ENCODE assay signal across 1 cellular context in genomic region chr5:150428106-150428876, GRCh38.
A peak's percentile ranks its signal among the peaks of the same experiment; 100 is the strongest.
TF ChIP-seq lines count a peak whose summit lies in the region.

No MANE protein-coding gene starts in this region.

TF ChIP-seq in HepG2, 621 proteins besides CTCF, POLR2A, EP300 and RAD21 (continues in another document):
- TF ChIP-seq MXI1 (IDR thresholded peaks at IDR 0.05; ENCODE audit: borderline replicate concordance, low read depth, low read length): peak; percentile 21; the same call in 1 of the 3 replicates
- TF ChIP-seq, protein P1, sequence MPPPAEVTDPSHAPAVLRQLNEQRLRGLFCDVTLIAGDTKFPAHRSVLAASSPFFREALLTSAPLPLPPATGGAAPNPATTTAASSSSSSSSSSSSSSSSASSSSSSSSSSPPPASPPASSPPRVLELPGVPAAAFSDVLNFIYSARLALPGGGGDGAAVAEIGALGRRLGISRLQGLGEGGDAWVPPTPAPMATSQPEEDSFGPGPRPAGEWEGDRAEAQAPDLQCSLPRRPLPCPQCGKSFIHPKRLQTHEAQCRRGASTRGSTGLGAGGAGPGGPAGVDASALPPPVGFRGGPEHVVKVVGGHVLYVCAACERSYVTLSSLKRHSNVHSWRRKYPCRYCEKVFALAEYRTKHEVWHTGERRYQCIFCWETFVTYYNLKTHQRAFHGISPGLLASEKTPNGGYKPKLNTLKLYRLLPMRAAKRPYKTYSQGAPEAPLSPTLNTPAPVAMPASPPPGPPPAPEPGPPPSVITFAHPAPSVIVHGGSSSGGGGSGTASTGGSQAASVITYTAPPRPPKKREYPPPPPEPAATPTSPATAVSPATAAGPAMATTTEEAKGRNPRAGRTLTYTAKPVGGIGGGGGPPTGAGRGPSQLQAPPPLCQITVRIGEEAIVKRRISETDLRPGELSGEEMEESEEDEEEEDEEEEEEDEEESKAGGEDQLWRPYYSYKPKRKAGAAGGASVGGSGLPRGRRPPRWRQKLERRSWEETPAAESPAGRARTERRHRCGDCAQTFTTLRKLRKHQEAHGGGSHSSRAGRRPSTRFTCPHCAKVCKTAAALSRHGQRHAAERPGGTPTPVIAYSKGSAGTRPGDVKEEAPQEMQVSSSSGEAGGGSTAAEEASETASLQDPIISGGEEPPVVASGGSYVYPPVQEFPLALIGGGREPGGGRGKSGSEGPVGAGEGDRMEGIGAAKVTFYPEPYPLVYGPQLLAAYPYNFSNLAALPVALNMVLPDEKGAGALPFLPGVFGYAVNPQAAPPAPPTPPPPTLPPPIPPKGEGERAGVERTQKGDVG (CRISPR knock-in tag; IDR thresholded peaks at IDR 0.05; ENCODE audit: borderline replicate concordance): peak; percentile 72; the same call in 1 of the 2 replicates
- peak; percentile 57; the same call in 1 of the 2 replicates for TF ChIP-seq ZMYM4 (CRISPR knock-in tag; IDR thresholded peaks at IDR 0.05)
- TF ChIP-seq JDP2 (CRISPR knock-in tag; IDR thresholded peaks at IDR 0.05; ENCODE audit: borderline replicate concordance): no peak
- TF ChIP-seq ZNF556 (CRISPR knock-in tag; IDR thresholded peaks at IDR 0.05; ENCODE audit: borderline replicate concordance): 0 out of 2 replicates have a peak, but pooled peaks have one; percentile 17
- peak; percentile 70; the same call in 1 of the 2 replicates for TF ChIP-seq USF2 (IDR thresholded peaks at IDR 0.05; ENCODE audit: low read depth, low read length)
- peak; percentile 82; the same call in 1 of the 2 replicates for TF ChIP-seq USF2 (CRISPR knock-in tag; IDR thresholded peaks at IDR 0.05; ENCODE audit: borderline replicate concordance)
- peak; percentile 39; the same call in 1 of the 2 replicates for TF ChIP-seq ZSCAN31 (CRISPR knock-in tag; IDR thresholded peaks at IDR 0.05; ENCODE audit: low read depth)
- peak; percentile 85 for TF ChIP-seq GFI1 (CRISPR knock-in tag; IDR thresholded peaks at IDR 0.05; ENCODE audit: borderline replicate concordance)
- peak; percentile 62; the same call in 1 of the 2 replicates for TF ChIP-seq SP5 (CRISPR knock-in tag; IDR thresholded peaks at IDR 0.05; ENCODE audit: borderline replicate concordance, low read depth)
- TF ChIP-seq DR1 (CRISPR knock-in tag; IDR thresholded peaks at IDR 0.05): 0 out of 2 replicates have a peak, but pooled peaks have one; percentile 50
- peak; percentile 37; the same call in 1 of the 2 replicates for TF ChIP-seq ZNF619 (CRISPR knock-in tag; IDR thresholded peaks at IDR 0.05)
- TF ChIP-seq NONO (IDR thresholded peaks at IDR 0.05): no peak
- TF ChIP-seq NONO (CRISPR knock-in tag; conservative IDR thresholded peaks at IDR 0.05): 0 out of 2 replicates have a peak, but pooled peaks have one; percentile 29
- TF ChIP-seq, protein P2, sequence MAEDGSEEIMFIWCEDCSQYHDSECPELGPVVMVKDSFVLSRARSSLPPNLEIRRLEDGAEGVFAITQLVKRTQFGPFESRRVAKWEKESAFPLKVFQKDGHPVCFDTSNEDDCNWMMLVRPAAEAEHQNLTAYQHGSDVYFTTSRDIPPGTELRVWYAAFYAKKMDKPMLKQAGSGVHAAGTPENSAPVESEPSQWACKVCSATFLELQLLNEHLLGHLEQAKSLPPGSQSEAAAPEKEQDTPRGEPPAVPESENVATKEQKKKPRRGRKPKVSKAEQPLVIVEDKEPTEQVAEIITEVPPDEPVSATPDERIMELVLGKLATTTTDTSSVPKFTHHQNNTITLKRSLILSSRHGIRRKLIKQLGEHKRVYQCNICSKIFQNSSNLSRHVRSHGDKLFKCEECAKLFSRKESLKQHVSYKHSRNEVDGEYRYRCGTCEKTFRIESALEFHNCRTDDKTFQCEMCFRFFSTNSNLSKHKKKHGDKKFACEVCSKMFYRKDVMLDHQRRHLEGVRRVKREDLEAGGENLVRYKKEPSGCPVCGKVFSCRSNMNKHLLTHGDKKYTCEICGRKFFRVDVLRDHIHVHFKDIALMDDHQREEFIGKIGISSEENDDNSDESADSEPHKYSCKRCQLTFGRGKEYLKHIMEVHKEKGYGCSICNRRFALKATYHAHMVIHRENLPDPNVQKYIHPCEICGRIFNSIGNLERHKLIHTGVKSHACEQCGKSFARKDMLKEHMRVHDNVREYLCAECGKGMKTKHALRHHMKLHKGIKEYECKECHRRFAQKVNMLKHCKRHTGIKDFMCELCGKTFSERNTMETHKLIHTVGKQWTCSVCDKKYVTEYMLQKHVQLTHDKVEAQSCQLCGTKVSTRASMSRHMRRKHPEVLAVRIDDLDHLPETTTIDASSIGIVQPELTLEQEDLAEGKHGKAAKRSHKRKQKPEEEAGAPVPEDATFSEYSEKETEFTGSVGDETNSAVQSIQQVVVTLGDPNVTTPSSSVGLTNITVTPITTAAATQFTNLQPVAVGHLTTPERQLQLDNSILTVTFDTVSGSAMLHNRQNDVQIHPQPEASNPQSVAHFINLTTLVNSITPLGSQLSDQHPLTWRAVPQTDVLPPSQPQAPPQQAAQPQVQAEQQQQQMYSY (CRISPR knock-in tag; IDR thresholded peaks at IDR 0.05): no peak
- TF ChIP-seq, protein P3, sequence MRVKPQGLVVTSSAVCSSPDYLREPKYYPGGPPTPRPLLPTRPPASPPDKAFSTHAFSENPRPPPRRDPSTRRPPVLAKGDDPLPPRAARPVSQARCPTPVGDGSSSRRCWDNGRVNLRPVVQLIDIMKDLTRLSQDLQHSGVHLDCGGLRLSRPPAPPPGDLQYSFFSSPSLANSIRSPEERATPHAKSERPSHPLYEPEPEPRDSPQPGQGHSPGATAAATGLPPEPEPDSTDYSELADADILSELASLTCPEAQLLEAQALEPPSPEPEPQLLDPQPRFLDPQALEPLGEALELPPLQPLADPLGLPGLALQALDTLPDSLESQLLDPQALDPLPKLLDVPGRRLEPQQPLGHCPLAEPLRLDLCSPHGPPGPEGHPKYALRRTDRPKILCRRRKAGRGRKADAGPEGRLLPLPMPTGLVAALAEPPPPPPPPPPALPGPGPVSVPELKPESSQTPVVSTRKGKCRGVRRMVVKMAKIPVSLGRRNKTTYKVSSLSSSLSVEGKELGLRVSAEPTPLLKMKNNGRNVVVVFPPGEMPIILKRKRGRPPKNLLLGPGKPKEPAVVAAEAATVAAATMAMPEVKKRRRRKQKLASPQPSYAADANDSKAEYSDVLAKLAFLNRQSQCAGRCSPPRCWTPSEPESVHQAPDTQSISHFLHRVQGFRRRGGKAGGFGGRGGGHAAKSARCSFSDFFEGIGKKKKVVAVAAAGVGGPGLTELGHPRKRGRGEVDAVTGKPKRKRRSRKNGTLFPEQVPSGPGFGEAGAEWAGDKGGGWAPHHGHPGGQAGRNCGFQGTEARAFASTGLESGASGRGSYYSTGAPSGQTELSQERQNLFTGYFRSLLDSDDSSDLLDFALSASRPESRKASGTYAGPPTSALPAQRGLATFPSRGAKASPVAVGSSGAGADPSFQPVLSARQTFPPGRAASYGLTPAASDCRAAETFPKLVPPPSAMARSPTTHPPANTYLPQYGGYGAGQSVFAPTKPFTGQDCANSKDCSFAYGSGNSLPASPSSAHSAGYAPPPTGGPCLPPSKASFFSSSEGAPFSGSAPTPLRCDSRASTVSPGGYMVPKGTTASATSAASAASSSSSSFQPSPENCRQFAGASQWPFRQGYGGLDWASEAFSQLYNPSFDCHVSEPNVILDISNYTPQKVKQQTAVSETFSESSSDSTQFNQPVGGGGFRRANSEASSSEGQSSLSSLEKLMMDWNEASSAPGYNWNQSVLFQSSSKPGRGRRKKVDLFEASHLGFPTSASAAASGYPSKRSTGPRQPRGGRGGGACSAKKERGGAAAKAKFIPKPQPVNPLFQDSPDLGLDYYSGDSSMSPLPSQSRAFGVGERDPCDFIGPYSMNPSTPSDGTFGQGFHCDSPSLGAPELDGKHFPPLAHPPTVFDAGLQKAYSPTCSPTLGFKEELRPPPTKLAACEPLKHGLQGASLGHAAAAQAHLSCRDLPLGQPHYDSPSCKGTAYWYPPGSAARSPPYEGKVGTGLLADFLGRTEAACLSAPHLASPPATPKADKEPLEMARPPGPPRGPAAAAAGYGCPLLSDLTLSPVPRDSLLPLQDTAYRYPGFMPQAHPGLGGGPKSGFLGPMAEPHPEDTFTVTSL (CRISPR knock-in tag; IDR thresholded peaks at IDR 0.05; ENCODE audit: borderline replicate concordance): peak; percentile 58; the same call in 1 of the 2 replicates
- TF ChIP-seq ZNF205 (CRISPR knock-in tag; IDR thresholded peaks at IDR 0.05): 0 out of 2 replicates have a peak, but pooled peaks have one; percentile 43
- TF ChIP-seq, protein P4, sequence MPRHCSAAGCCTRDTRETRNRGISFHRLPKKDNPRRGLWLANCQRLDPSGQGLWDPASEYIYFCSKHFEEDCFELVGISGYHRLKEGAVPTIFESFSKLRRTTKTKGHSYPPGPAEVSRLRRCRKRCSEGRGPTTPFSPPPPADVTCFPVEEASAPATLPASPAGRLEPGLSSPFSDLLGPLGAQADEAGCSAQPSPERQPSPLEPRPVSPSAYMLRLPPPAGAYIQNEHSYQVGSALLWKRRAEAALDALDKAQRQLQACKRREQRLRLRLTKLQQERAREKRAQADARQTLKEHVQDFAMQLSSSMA (CRISPR knock-in tag; IDR thresholded peaks at IDR 0.05): no peak
- TF ChIP-seq YEATS2 (CRISPR knock-in tag; IDR thresholded peaks at IDR 0.05; ENCODE audit: borderline replicate concordance): peak; percentile 69; the same call in 1 of the 2 replicates
- TF ChIP-seq HMGXB3 (CRISPR knock-in tag; IDR thresholded peaks at IDR 0.05; ENCODE audit: borderline replicate concordance): peak; percentile 22; the same call in 1 of the 2 replicates
- TF ChIP-seq PCBP1 (IDR thresholded peaks at IDR 0.05; ENCODE audit: borderline replicate concordance, low read depth, low read length): 0 out of 2 replicates have a peak, but pooled peaks have one; percentile 59
- TF ChIP-seq ZNF710 (CRISPR knock-in tag; IDR thresholded peaks at IDR 0.05; ENCODE audit: borderline replicate concordance): peak; percentile 28; the same call in 1 of the 2 replicates
- no peak; the same call in 1 of the 2 replicates for TF ChIP-seq ERF (CRISPR knock-in tag; IDR thresholded peaks at IDR 0.05)
- TF ChIP-seq ZMYM3 (CRISPR knock-in tag; IDR thresholded peaks at IDR 0.05): no peak; the same call in 1 of the 2 replicates
- peak; percentile 62; the same call in 1 of the 2 replicates for TF ChIP-seq DMAP1 (CRISPR knock-in tag; IDR thresholded peaks at IDR 0.05)
- TF ChIP-seq ARNTL (CRISPR knock-in tag; IDR thresholded peaks at IDR 0.05): peak; percentile 51
- peak; percentile 22; the same call in 1 of the 2 replicates for TF ChIP-seq RFX5 (IDR thresholded peaks at IDR 0.05; ENCODE audit: low read depth, low read length)
- peak; percentile 40; the same call in 1 of the 2 replicates for TF ChIP-seq SOX5 (CRISPR knock-in tag; IDR thresholded peaks at IDR 0.05; ENCODE audit: borderline replicate concordance)
- TF ChIP-seq PHF20 (CRISPR knock-in tag; IDR thresholded peaks at IDR 0.05): peak; percentile 47; the same call in 1 of the 2 replicates
- TF ChIP-seq PHF21A (CRISPR knock-in tag; IDR thresholded peaks at IDR 0.05): peak; percentile 84
- TF ChIP-seq ZNF775 (CRISPR knock-in tag; IDR thresholded peaks at IDR 0.05; ENCODE audit: borderline replicate concordance): no peak
- TF ChIP-seq ZNF788 (CRISPR knock-in tag; IDR thresholded peaks at IDR 0.05; ENCODE audit: borderline replicate concordance): peak; percentile 31; the same call in 1 of the 2 replicates
- 0 out of 2 replicates have a peak, but pooled peaks have one; percentile 5 for TF ChIP-seq ZNF891 (CRISPR knock-in tag; IDR thresholded peaks at IDR 0.05)
- TF ChIP-seq TOE1 (CRISPR knock-in tag; IDR thresholded peaks at IDR 0.05): no peak
